In the genomic region with DNA sequence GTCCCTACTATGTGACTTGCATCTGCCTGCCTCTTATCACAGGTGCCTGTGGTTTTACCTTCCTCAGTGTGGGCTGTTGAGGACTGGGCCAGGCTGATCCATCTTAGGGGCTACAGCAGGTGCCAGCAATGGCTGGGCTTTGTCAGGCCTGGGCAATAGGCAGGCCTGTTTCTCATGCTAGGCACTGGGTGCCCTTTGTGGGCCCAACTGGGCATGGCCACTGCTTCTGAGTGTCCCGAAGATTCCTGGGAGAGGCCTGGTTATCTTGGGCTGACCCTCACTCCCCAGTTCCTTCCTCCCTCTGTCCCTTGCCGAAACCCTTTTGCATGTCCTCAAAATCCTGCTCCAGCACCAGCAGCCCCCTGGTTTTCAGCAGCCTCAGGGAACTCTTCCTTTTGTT, we compare ENCODE assay signal across 24 cellular contexts.
"Had no signal": no experiment of that assay in that cellular context is flagged by ENCODE, and none has a peak within 500 bp of the region (broad histone marks: within the 10 kb centered on the region; RNA-seq: fewer than 3 reads in every experiment).

No MANE protein-coding gene starts in this region.

- H3K36me3 ChIP-seq: colonic mucosa, esophagus muscularis mucosa, esophagus squamous epithelium, gastrocnemius medialis, gastroesophageal sphincter, heart left ventricle, heart right ventricle had no signal

- ATAC-seq: effector memory CD8-positive, alpha-beta T cell; esophagus mucosa; foreskin keratinocyte; gastrocnemius medialis; gastroesophageal sphincter; heart left ventricle; heart right ventricle had no signal

- H3K27me3 Mint-ChIP-seq: dendritic cell treated with granulocyte-macrophage colony-stimulating factor and Interleukin-4, amounts not matched to agents 40 ng/mL and 50 ng/mL, for 4 days; effector memory CD8-positive, alpha-beta T cell had no signal

- H3K4me3 Mint-ChIP-seq: dendritic cell treated with granulocyte-macrophage colony-stimulating factor and Interleukin-4, amounts not matched to agents 40 ng/mL and 50 ng/mL, for 4 days; effector memory CD8-positive, alpha-beta T cell; endodermal cell had no signal

- H3K27ac ChIP-seq: colonic mucosa, coronary artery, dorsolateral prefrontal cortex, epithelial cell of prostate, esophagus muscularis mucosa, esophagus squamous epithelium, foreskin keratinocyte, gastrocnemius medialis, gastroesophageal sphincter, heart left ventricle, heart right ventricle had no signal

- H3K9me3 ChIP-seq: colonic mucosa, gastrocnemius medialis had no signal

- H3K27ac Mint-ChIP-seq: dendritic cell treated with granulocyte-macrophage colony-stimulating factor and Interleukin-4, amounts not matched to agents 40 ng/mL and 50 ng/mL, for 4 days; effector memory CD8-positive, alpha-beta T cell; endodermal cell had no signal

- DNase-seq: colonic mucosa; cortex of kidney; dorsolateral prefrontal cortex; effector CD4-positive, alpha-beta T cell; effector CD8-positive, alpha-beta T cell; effector memory CD4-positive, alpha-beta T cell; effector memory CD8-positive, alpha-beta T cell; endodermal cell; erythroblast; esophagus squamous epithelium; foreskin fibroblast; foreskin keratinocyte; foreskin melanocyte; gastrocnemius medialis; glutamatergic neuron; head of caudate nucleus; heart left ventricle; heart right ventricle had no signal

- H3K4me1 ChIP-seq: colonic mucosa, esophagus muscularis mucosa, esophagus squamous epithelium, foreskin keratinocyte, gastrocnemius medialis, gastroesophageal sphincter, heart left ventricle, heart right ventricle had no signal

- H3K4me1 Mint-ChIP-seq: endodermal cell had no signal

- H3K4me3 ChIP-seq: colonic mucosa, coronary artery, dorsolateral prefrontal cortex, esophagus muscularis mucosa, esophagus squamous epithelium, gastrocnemius medialis, gastroesophageal sphincter, heart left ventricle, heart right ventricle had no signal

- H3K27me3 ChIP-seq: colonic mucosa, esophagus muscularis mucosa, esophagus squamous epithelium, foreskin keratinocyte, gastrocnemius medialis, gastroesophageal sphincter, heart left ventricle, heart right ventricle had no signal
